In genomic region chr9:86500667-86501435, GRCh38 we compare ENCODE assay signal across 10 cellular contexts.
A peak's percentile ranks its signal among the peaks of the same experiment; 100 is the strongest.
DNase-seq lines count a peak whose midpoint lies in the region; ATAC-seq and TF ChIP-seq lines count a peak whose summit lies in the region.
"Had no signal": no experiment of that assay in that cellular context is flagged by ENCODE, and none has a peak within 500 bp of the region (broad histone marks: within the 10 kb centered on the region; RNA-seq: fewer than 3 reads in every experiment).

No MANE protein-coding gene starts in this region.

- H3K9me3 ChIP-seq in SJCRH30 (replicated peaks) = peaks cover 11% of the 10 kb centered on the region

- H3K4me3 ChIP-seq in SJCRH30 = no peak overlapping the region
- no peak overlapping the region for H3K4me3 ChIP-seq in fibroblast of pulmonary artery (replicated peaks; ENCODE audit: low read depth, low read length)
- H3K4me3 ChIP-seq: dorsolateral prefrontal cortex had no signal

- ATAC-seq in sciatic nerve (peak; percentile 89), left lobe of liver (no peak), HG03095 (IDR thresholded peaks at IDR 0.05; ENCODE audit: unreplicated experiment) (no peak)

- H3K27me3 ChIP-seq in SJCRH30 = no peaks in the 10 kb centered on the region

- TF ChIP-seq CTCF in fibroblast of pulmonary artery (IDR thresholded peaks at IDR 0.05; ENCODE audit: low read length, missing control alignments) = no peak

- no peaks in the 10 kb centered on the region for H3K36me3 Mint-ChIP-seq in activated T-helper 1 cell treated with anti-CD3 and anti-CD28 coated beads, Interleukin-12 subunit alpha, Interleukin-12 subunit beta, Interleukin-2, Interleukin-4 antibody, amounts not matched to agents 30 ng/mL and 10 ng/mL and 1 ng/mL, durations not matched to agents 14 hours and 24 hours and 36 hours (ENCODE audit: low read depth)

- peak overlapping the region; percentile 46 for H3K27ac ChIP-seq in SJCRH30

- no peaks in the 10 kb centered on the region for H3K36me3 ChIP-seq in SJCRH30

- intact Hi-C loops in sciatic nerve (cut with DNase I) = no loop called here
- intact Hi-C loops in activated T-helper 1 cell treated with anti-CD3 and anti-CD28 coated beads, Interleukin-12 subunit alpha, Interleukin-12 subunit beta, Interleukin-2, Interleukin-4 antibody, amounts not matched to agents 30 ng/mL and 10 ng/mL and 1 ng/mL, durations not matched to agents 14 hours and 24 hours and 36 hours (cut with micrococcal nuclease) = no loop called here

- no peaks in the 10 kb centered on the region for H3K4me1 Mint-ChIP-seq in activated T-helper 1 cell treated with anti-CD3 and anti-CD28 coated beads, Interleukin-12 subunit alpha, Interleukin-12 subunit beta, Interleukin-2, Interleukin-4 antibody, amounts not matched to agents 30 ng/mL and 10 ng/mL and 1 ng/mL, durations not matched to agents 14 hours and 24 hours and 36 hours (ENCODE audit: low read depth)

- H3K27me3 Mint-ChIP-seq in activated T-helper 1 cell treated with anti-CD3 and anti-CD28 coated beads, Interleukin-12 subunit alpha, Interleukin-12 subunit beta, Interleukin-2, Interleukin-4 antibody, amounts not matched to agents 30 ng/mL and 10 ng/mL and 1 ng/mL, durations not matched to agents 14 hours and 24 hours and 36 hours (ENCODE audit: insufficient read depth) = peaks cover 4% of the 10 kb centered on the region

- H3K4me3 Mint-ChIP-seq in activated T-helper 1 cell treated with anti-CD3 and anti-CD28 coated beads, Interleukin-12 subunit alpha, Interleukin-12 subunit beta, Interleukin-2, Interleukin-4 antibody, amounts not matched to agents 30 ng/mL and 10 ng/mL and 1 ng/mL, durations not matched to agents 14 hours and 24 hours and 36 hours = no peak overlapping the region

- no peak overlapping the region for H3K27ac Mint-ChIP-seq in activated T-helper 1 cell treated with anti-CD3 and anti-CD28 coated beads, Interleukin-12 subunit alpha, Interleukin-12 subunit beta, Interleukin-2, Interleukin-4 antibody, amounts not matched to agents 30 ng/mL and 10 ng/mL and 1 ng/mL, durations not matched to agents 14 hours and 24 hours and 36 hours

- peak; percentile 79 for DNase-seq in Daoy (ENCODE audit: low read depth)
- no peak for DNase-seq in SJCRH30
- DNase-seq in fibroblast of pulmonary artery (ENCODE audit: low read depth) = peak; percentile 91
- DNase-seq in sciatic nerve (ENCODE audit: low spot score) = no peak
- no peak for DNase-seq in left lobe of liver (ENCODE audit: low spot score)
- DNase-seq in islet precursor cell = no peak
- no peak for DNase-seq in activated T-helper 1 cell treated with anti-CD3 and anti-CD28 coated beads, Interleukin-12 subunit alpha, Interleukin-12 subunit beta, Interleukin-2, Interleukin-4 antibody, amounts not matched to agents 30 ng/mL and 10 ng/mL and 1 ng/mL, durations not matched to agents 14 hours and 24 hours and 36 hours (ENCODE audit: low spot score)
- DNase-seq: dorsolateral prefrontal cortex; NK-92 treated with Interleukin-12 subunit alpha and Interleukin-12 subunit beta, amount 100 ng/mL, for 24 hours had no signal

- H3K4me1 ChIP-seq in SJCRH30 = peaks cover 21% of the 10 kb centered on the region

- no peaks in the 10 kb centered on the region for H3K9me3 Mint-ChIP-seq in activated T-helper 1 cell treated with anti-CD3 and anti-CD28 coated beads, Interleukin-12 subunit alpha, Interleukin-12 subunit beta, Interleukin-2, Interleukin-4 antibody, amounts not matched to agents 30 ng/mL and 10 ng/mL and 1 ng/mL, durations not matched to agents 14 hours and 24 hours and 36 hours

Comparison
In these comparisons a context has a peak if more than half of its experiments do, and no peak if none do; other contexts are left out.
1. DNase-seq: peak in Daoy (single experiment) and fibroblast of pulmonary artery (single experiment); none in SJCRH30 (0 of 2), sciatic nerve (single experiment), left lobe of liver (single experiment), islet precursor cell (single experiment) and activated T-helper 1 cell treated with anti-CD3 and anti-CD28 coated beads, Interleukin-12 subunit alpha, Interleukin-12 subunit beta, Interleukin-2, Interleukin-4 antibody, amounts not matched to agents 30 ng/mL and 10 ng/mL and 1 ng/mL, durations not matched to agents 14 hours and 24 hours and 36 hours (single experiment).